Comparison of ENCODE assay signal across 8 cellular contexts in genomic region chr12:66861157-66861750, GRCh38.
DNase-seq lines count a peak whose midpoint lies in the region; ATAC-seq and TF ChIP-seq lines count a peak whose summit lies in the region.

No MANE protein-coding gene starts in this region.

- peaks cover 21% of the 10 kb centered on the region for H3K4me1 Mint-ChIP-seq in activated naive CD8-positive, alpha-beta T cell treated with anti-CD3 and anti-CD28 coated beads, Interleukin-2, amount 10 ng/mL, durations not matched to agents 7 days and 5 days

- no peak overlapping the region for H3K27ac ChIP-seq in C4-2B
- H3K27ac ChIP-seq in KMS-11 = no peak overlapping the region

- TF ChIP-seq CTCF in C4-2B (conservative IDR thresholded peaks at IDR 0.05) (peak; percentile 94), KMS-11 (conservative IDR thresholded peaks at IDR 0.05; ENCODE audit: low read depth, low read length) (peak; percentile 97)

- POLR2A ChIA-PET in activated naive CD8-positive, alpha-beta T cell treated with anti-CD3 and anti-CD28 coated beads, Interleukin-2, amount 10 ng/mL, durations not matched to agents 7 days and 5 days (lab: Charles Lee) = no interaction called here

- no peak overlapping the region for H3K27ac Mint-ChIP-seq in activated naive CD8-positive, alpha-beta T cell treated with anti-CD3 and anti-CD28 coated beads, Interleukin-2, amount 10 ng/mL, durations not matched to agents 7 days and 5 days

- H3K36me3 Mint-ChIP-seq in activated naive CD8-positive, alpha-beta T cell treated with anti-CD3 and anti-CD28 coated beads, Interleukin-2, amount 10 ng/mL, durations not matched to agents 7 days and 5 days = peaks cover 2% of the 10 kb centered on the region

- ATAC-seq in GM19324 (IDR thresholded peaks at IDR 0.05; ENCODE audit: low FRiP score, unreplicated experiment) (peak; percentile 53), left cardiac atrium (peak; percentile 41 to 49), HG02759 (IDR thresholded peaks at IDR 0.05; ENCODE audit: unreplicated experiment) (no peak)
- no peak for ATAC-seq in activated naive CD8-positive, alpha-beta T cell treated with anti-CD3 and anti-CD28 coated beads, Interleukin-2, amount 10 ng/mL, durations not matched to agents 7 days and 5 days (ENCODE audit: low read depth)

- no peaks in the 10 kb centered on the region for H3K79me2 ChIP-seq in KMS-11 (ENCODE audit: insufficient read depth, low read depth)

- H3K27me3 Mint-ChIP-seq in activated naive CD8-positive, alpha-beta T cell treated with anti-CD3 and anti-CD28 coated beads, Interleukin-2, amount 10 ng/mL, durations not matched to agents 7 days and 5 days = peaks cover 16% of the 10 kb centered on the region

- no peak overlapping the region for H3K4me3 Mint-ChIP-seq in activated naive CD8-positive, alpha-beta T cell treated with anti-CD3 and anti-CD28 coated beads, Interleukin-2, amount 10 ng/mL, durations not matched to agents 7 days and 5 days

- H3K4me2 ChIP-seq in KMS-11 = no peak overlapping the region

- H4K20me1 ChIP-seq in KMS-11 (ENCODE audit: insufficient read depth) = no peaks in the 10 kb centered on the region

- intact Hi-C loops in left cardiac atrium (cut with DNase I) = loop anchor here (2.0 to 10.0 kb wide), 2 partner anchors 166 to 172 kb away; no protein-coding TSS in a partner anchor

- no peak overlapping the region for H3K9ac ChIP-seq in KMS-11

- no peak overlapping the region for H2AFZ ChIP-seq in KMS-11 (ENCODE audit: low read depth)

- no peak overlapping the region for H3K4me3 ChIP-seq in KMS-11 (IDR thresholded peaks at IDR 0.05; ENCODE audit: insufficient read depth, low read depth, low read length)

- no peaks in the 10 kb centered on the region for H3K9me3 Mint-ChIP-seq in activated naive CD8-positive, alpha-beta T cell treated with anti-CD3 and anti-CD28 coated beads, Interleukin-2, amount 10 ng/mL, durations not matched to agents 7 days and 5 days

- peak; percentile 70 for DNase-seq in SK-MEL-5 (ENCODE audit: low read depth, low spot score)
- DNase-seq in activated naive CD8-positive, alpha-beta T cell treated with anti-CD3 and anti-CD28 coated beads, Interleukin-2, amount 10 ng/mL, durations not matched to agents 7 days and 5 days = peak; percentile 74
- DNase-seq in left cardiac atrium = peak; percentile 44
- peak; percentile 53 for DNase-seq in renal cortical epithelial cell (ENCODE audit: low read depth)

- in situ Hi-C loops in SK-MEL-5 (cut with HindIII; ENCODE audit: low pct_unique_long_range_greater_than_20kb, low sequenced_read_pairs) = loop anchor here (25.0 kb wide), 1 partner anchor 174 kb away; the partner anchor contains the start of gene GRIP1

- H3K27me3 ChIP-seq in KMS-11 (ENCODE audit: insufficient read depth, low read depth) = no peaks in the 10 kb centered on the region

- no peaks in the 10 kb centered on the region for H3K4me1 ChIP-seq in KMS-11 (ENCODE audit: low read depth, poor library complexity, severe bottlenecking)

- no peaks in the 10 kb centered on the region for H3K36me3 ChIP-seq in KMS-11 (ENCODE audit: insufficient read depth)

Comparison
In these comparisons a context has a peak if more than half of its experiments do, and no peak if none do; other contexts are left out.
1. ATAC-seq: peak in GM19324 (single experiment) and left cardiac atrium (2 of 2); none in activated naive CD8-positive, alpha-beta T cell treated with anti-CD3 and anti-CD28 coated beads, Interleukin-2, amount 10 ng/mL, durations not matched to agents 7 days and 5 days (single experiment) and HG02759 (single experiment).
2. Peak in every context shown above with its lines, with median percentiles within 50 percentile points of each other: DNase-seq.